Comparison of ENCODE assay signal across 16 cellular contexts in the genomic region with DNA sequence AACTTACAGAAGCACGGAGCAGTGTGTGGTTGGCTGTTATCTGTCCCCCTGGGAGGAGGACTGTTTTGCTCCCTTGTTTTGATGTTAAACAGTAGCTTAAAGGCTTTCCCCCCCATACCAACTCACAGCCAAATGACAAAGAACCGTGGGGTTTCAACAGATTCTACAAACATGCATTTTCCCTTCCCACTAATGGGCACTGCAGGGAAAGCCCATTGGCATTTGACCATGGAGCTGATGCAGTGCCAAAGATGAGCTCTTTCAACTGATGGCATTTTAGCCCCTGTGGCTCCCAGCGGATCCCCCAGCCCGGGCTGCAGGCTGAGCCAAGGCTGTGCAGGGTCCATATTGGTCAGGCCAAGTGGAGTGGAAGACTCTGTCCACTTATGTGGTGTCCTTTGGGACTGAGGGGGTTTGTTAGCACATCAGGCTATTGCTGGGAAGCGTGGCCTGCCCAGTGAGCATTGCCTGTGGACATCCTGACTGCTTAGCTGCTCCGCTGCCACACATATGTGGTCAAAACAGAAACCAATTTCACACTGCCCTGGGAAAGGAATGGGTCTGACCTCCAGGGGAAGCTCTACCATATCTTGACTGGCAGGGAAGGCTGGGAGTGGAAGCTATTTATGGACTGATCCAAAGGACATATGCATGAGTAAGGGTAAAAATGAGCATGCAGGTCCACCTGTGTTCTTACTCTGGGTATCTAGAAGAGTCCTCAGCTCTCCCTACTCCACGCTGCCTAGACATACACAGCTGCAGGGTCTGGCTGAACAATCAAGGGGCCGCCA.
"Had no signal": no experiment of that assay in that cellular context is flagged by ENCODE, and none has a peak within 500 bp of the region (broad histone marks: within the 10 kb centered on the region; RNA-seq: fewer than 3 reads in every experiment).

No MANE protein-coding gene starts in this region.

- DNase-seq: activated CD4-positive, alpha-beta T cell treated with anti-CD3 and anti-CD28 coated beads, Interleukin-2, amount 50 U/mL, for 1 hour; anterior cingulate cortex; dorsolateral prefrontal cortex; hypothalamus; kidney; occipital lobe; stimulated activated CD4-positive, alpha-beta T cell treated with anti-CD3 and anti-CD28 coated beads, Interleukin-2, amount 100 ng/mL, for 48 hours; stimulated activated naive B cell treated with anti-CD40 and anti-IgM and Interleukin-4, amounts not matched to agents 10 μg/mL and 1 μg/mL and 100 μg/mL, for 72 hours; T1000 had no signal

- ATAC-seq: activated CD4-positive, CD25-positive, alpha-beta regulatory T cell treated with anti-CD3 and anti-CD28 coated beads, Interleukin-2, amount 50 U/mL, for 24 hours; stimulated activated naive B cell treated with anti-CD40 and anti-IgM and Interleukin-4, amounts not matched to agents 10 μg/mL and 1 μg/mL and 100 μg/mL, for 72 hours had no signal

- H3K27me3 Mint-ChIP-seq: stimulated activated naive B cell treated with anti-CD40 and anti-IgM and Interleukin-4, amounts not matched to agents 10 μg/mL and 1 μg/mL and 100 μg/mL, for 72 hours; type B pancreatic cell had no signal

- H3K36me3 Mint-ChIP-seq: stimulated activated naive B cell treated with anti-CD40 and anti-IgM and Interleukin-4, amounts not matched to agents 10 μg/mL and 1 μg/mL and 100 μg/mL, for 72 hours; type B pancreatic cell had no signal

- H3K27ac ChIP-seq: breast epithelium, prostate gland, SK-N-MC had no signal

- H3K4me3 ChIP-seq: breast epithelium, dorsolateral prefrontal cortex, prostate gland, SK-N-MC had no signal

- H3K9me3 ChIP-seq: breast epithelium, prostate gland had no signal

- H3K36me3 ChIP-seq: breast epithelium, prostate gland had no signal

- H3K27me3 ChIP-seq: breast epithelium, dorsolateral prefrontal cortex had no signal

- H3K9me3 Mint-ChIP-seq: activated T-helper 1 cell treated with anti-CD3 and anti-CD28 coated beads, Interleukin-12 subunit alpha, Interleukin-12 subunit beta, Interleukin-2, Interleukin-4 antibody, amounts not matched to agents 30 ng/mL and 10 ng/mL and 1 ng/mL, durations not matched to agents 14 hours and 24 hours and 36 hours; nephron; stimulated activated naive B cell treated with anti-CD40 and anti-IgM and Interleukin-4, amounts not matched to agents 10 μg/mL and 1 μg/mL and 100 μg/mL, for 72 hours; type B pancreatic cell had no signal

- H3K27ac Mint-ChIP-seq: stimulated activated naive B cell treated with anti-CD40 and anti-IgM and Interleukin-4, amounts not matched to agents 10 μg/mL and 1 μg/mL and 100 μg/mL, for 72 hours; type B pancreatic cell had no signal

- H3K4me1 ChIP-seq: breast epithelium had no signal

- H3K4me1 Mint-ChIP-seq: stimulated activated naive B cell treated with anti-CD40 and anti-IgM and Interleukin-4, amounts not matched to agents 10 μg/mL and 1 μg/mL and 100 μg/mL, for 72 hours had no signal

- H3K4me3 Mint-ChIP-seq: activated T-helper 1 cell treated with anti-CD3 and anti-CD28 coated beads, Interleukin-12 subunit alpha, Interleukin-12 subunit beta, Interleukin-2, Interleukin-4 antibody, amounts not matched to agents 30 ng/mL and 10 ng/mL and 1 ng/mL, durations not matched to agents 14 hours and 24 hours and 36 hours; nephron; stimulated activated naive B cell treated with anti-CD40 and anti-IgM and Interleukin-4, amounts not matched to agents 10 μg/mL and 1 μg/mL and 100 μg/mL, for 72 hours; type B pancreatic cell had no signal
